8 cellular contexts compared by ENCODE assay signal in the genomic region with DNA sequence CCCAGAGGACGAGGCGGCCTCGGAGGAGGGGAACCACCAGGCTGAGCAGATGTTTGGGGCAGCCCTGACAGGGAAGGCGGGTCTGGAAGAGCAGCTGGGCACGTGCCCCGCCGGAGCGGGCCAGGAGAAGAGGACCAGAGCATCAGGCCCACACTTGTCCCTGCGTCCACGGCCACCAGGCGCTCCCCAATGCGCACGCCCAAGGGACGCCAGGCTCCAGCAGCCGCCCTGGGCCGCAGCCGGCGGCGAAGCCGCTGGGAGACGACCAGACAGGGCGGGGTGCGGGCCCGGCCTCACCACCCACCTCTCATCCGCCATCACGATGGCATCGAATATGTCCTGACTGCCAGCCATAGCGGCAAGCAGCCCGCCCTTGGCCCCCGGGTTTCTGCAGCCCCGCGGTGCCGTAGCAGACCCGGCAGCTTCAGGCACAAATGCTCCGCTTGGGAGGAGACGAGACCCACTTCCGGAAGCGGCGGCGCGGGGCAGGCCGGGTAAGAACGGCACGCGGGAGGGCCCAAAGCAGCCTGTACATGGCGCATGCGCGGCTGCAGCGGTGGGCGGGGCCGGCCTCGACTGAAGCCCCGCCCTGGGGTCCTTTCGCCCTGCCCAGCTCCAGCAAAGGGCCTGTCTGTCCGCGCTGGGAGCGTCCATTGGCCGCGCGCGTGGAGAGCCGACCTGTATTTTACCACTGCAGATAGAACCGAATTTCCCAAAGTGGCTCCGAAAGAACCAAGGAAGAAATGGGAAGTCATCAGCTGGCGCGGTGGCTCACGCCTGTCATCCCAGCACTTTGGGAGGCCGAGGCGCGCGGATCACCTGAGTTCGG. TPM values are rescaled to one million over a fixed set of nuclear protein-coding genes. Genes with fewer than 3 reads are reported as not detected.
A peak's percentile ranks its signal among the peaks of the same experiment; 100 is the strongest.
DNase-seq lines count a peak whose midpoint lies in the region; ATAC-seq and TF ChIP-seq lines count a peak whose summit lies in the region.

A gene with protein sequence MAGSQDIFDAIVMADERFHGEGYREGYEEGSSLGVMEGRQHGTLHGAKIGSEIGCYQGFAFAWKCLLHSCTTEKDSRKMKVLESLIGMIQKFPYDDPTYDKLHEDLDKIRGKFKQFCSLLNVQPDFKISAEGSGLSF (minus strand): TSS at position 468 of the 829 bp plus-strand sequence. CDS start 114 bp downstream, at position 354.

- peak within 1 kb of the TSS; percentile 77 to 96 for H3K4me3 ChIP-seq in prostate gland

- no peaks in the 10 kb centered on the region for H3K27me3 ChIP-seq in prostate gland (replicated peaks; ENCODE audit: insufficient read depth)

- in situ Hi-C loops in GM13976 (cut with MboI; ENCODE audit: low sequenced_read_pairs, unreplicated experiment), result loop anchor here (25.0 kb wide), 1 partner anchor 512 kb away; no protein-coding TSS in a partner anchor

- TF ChIP-seq POLR2A in prostate gland (IDR thresholded peaks at IDR 0.05), result peak; percentile 56

- H3K9me3 ChIP-seq in prostate gland, result no peaks in the 10 kb centered on the region

- DNase-seq in GM13976 (ENCODE audit: low spot score) (peak; percentile 100), NCI-H187 treated with DMSO at 0.1 percent for 48 hours (lab: John Stamatoyannopoulos, UW) (peak; percentile 64), T-helper 2 cell (peak; percentile 90 to 94 (median 92)), left ventricle myocardium superior (peak; percentile 99), prostate gland (ENCODE audit: low spot score) (peak; percentile 95), ureter (ENCODE audit: low spot score) (peak; percentile 96)

- H3K27ac ChIP-seq in angular gyrus (ENCODE audit: low read depth, low read length) (peak within 1 kb of the TSS; percentile 85), prostate gland (peak within 1 kb of the TSS; percentile 65 to 77)

- 3% methylated on average over 70 of the region's 72 CpGs for WGBS in prostate gland

- H3K4me1 ChIP-seq in prostate gland (replicated peaks), result peaks cover 6% of the 10 kb centered on the region

- peak; percentile 84 for ATAC-seq in HG02884 (IDR thresholded peaks at IDR 0.05; ENCODE audit: unreplicated experiment)
- peak; percentile 99 for ATAC-seq in left ventricle myocardium superior

- TF ChIP-seq CTCF in GM13976 (IDR thresholded peaks at IDR 0.05; ENCODE audit: borderline replicate concordance, control extremely low read depth, extremely low read depth, insufficient read depth, missing control alignments) (no peak), prostate gland (IDR thresholded peaks at IDR 0.05) (peak in 2 of 4 experiments; percentile 29 to 32)

- intact Hi-C loops in left ventricle myocardium superior (cut with micrococcal nuclease) (no loop called here), prostate gland (cut with DNase I) (no loop called here)

- no peaks in the 10 kb centered on the region for H3K36me3 ChIP-seq in prostate gland

RNA-seq across cellular contexts. Expression of the gene that starts here (rescaled TPM):
- total RNA-seq in left ventricle myocardium superior (10.9 TPM), prostate gland (10 to 100 TPM; 14.9 to 39.5 TPM), ureter (42.1 TPM)

Comparison
In these comparisons a context has a peak if more than half of its experiments do, and no peak if none do; other contexts are left out.
1. Peak in every context shown above with its lines: DNase-seq, ATAC-seq, H3K4me3 ChIP-seq and H3K27ac ChIP-seq.